ENCODE assay signal across 10 cellular contexts in genomic region chr13:110017379-110017778, GRCh38.
DNase-seq lines count a peak whose midpoint lies in the region; ATAC-seq, FAIRE-seq and TF ChIP-seq lines count a peak whose summit lies in the region.
"Had no signal": no experiment of that assay in that cellular context is flagged by ENCODE, and none has a peak within 500 bp of the region (broad histone marks: within the 10 kb centered on the region; RNA-seq: fewer than 3 reads in every experiment).

No MANE protein-coding gene starts in this region.

- H2BK12ac ChIP-seq in trophoblast cell (ENCODE audit: low read length): no peak overlapping the region

- H2AFZ ChIP-seq in trophoblast cell (ENCODE audit: insufficient read depth, low read length, poor library complexity): no peak overlapping the region

- peaks cover 8% of the 10 kb centered on the region for H3K79me1 ChIP-seq in trophoblast cell (ENCODE audit: low read length)

- H3K4me1 Mint-ChIP-seq in CD8-positive, alpha-beta T cell (ENCODE audit: low read depth): no peaks in the 10 kb centered on the region

- H3K9me3 Mint-ChIP-seq in CD8-positive, alpha-beta T cell: no peaks in the 10 kb centered on the region

- no peak overlapping the region for H3K18ac ChIP-seq in trophoblast cell (ENCODE audit: low read length)

- intact Hi-C loops in CD8-positive, alpha-beta T cell (cut with DNase I, micrococcal nuclease): no loop called here

- no peak overlapping the region for H2BK120ac ChIP-seq in trophoblast cell (ENCODE audit: insufficient read depth, low read length, poor library complexity)

- H2AK5ac ChIP-seq in trophoblast cell (ENCODE audit: low read length): no peak overlapping the region

- POLR2A ChIA-PET in CD8-positive, alpha-beta T cell (lab: Charles Lee): no interaction called here

- H3K14ac ChIP-seq in trophoblast cell (ENCODE audit: low read length): no peak overlapping the region

- no peak overlapping the region for H3K4ac ChIP-seq in trophoblast cell (ENCODE audit: low read depth, low read length)

- H3K4me1 ChIP-seq in RWPE2 (ENCODE audit: insufficient read depth, poor library complexity, severe bottlenecking): peaks cover 57% of the 10 kb centered on the region
- H3K4me1 ChIP-seq in trophoblast cell (ENCODE audit: control insufficient read depth in 1 of 2, insufficient read depth in 2 of 2, low read length in 2 of 2): peaks cover 9 to 12% of the 10 kb centered on the region in 2 experiments
- no peaks in the 10 kb centered on the region for H3K4me1 ChIP-seq in CD8-positive, alpha-beta T cell (ENCODE audit: insufficient read depth, low read length)

- no peak overlapping the region for H3K9ac ChIP-seq in trophoblast cell (ENCODE audit: low read length)

- peak; percentile 86 for ATAC-seq in RWPE2 (ENCODE audit: low read depth)
- ATAC-seq in GM18870 (IDR thresholded peaks at IDR 0.05; ENCODE audit: unreplicated experiment): no peak
- ATAC-seq in CD8-positive, alpha-beta T cell: no peak

- no peak overlapping the region for H3K23ac ChIP-seq in trophoblast cell (ENCODE audit: low read length)

- no peaks in the 10 kb centered on the region for H3K27me3 ChIP-seq in RWPE2 (ENCODE audit: insufficient read depth, poor library complexity, severe bottlenecking)
- no peaks in the 10 kb centered on the region for H3K27me3 ChIP-seq in trophoblast cell (ENCODE audit: insufficient read depth, low read length)
- H3K27me3 ChIP-seq in CD8-positive, alpha-beta T cell (ENCODE audit: insufficient read depth, low read length): no peaks in the 10 kb centered on the region

- H3K36me3 ChIP-seq in RWPE2 (ENCODE audit: low read depth) (no peaks in the 10 kb centered on the region), trophoblast cell (ENCODE audit: control insufficient read depth in 1 of 2, insufficient read depth in 2 of 2, low read length in 2 of 2) (no peaks in the 10 kb centered on the region)
- no peaks in the 10 kb centered on the region for H3K36me3 ChIP-seq in CD8-positive, alpha-beta T cell (ENCODE audit: insufficient read depth, low read length)

- no peaks in the 10 kb centered on the region for H3K36me3 Mint-ChIP-seq in CD8-positive, alpha-beta T cell

- FAIRE-seq in GM12891 (lab: Jason Lieb, UNC): no peak

- no peak overlapping the region for H3K4me3 Mint-ChIP-seq in CD8-positive, alpha-beta T cell

- H3K79me2 ChIP-seq in trophoblast cell (ENCODE audit: control insufficient read depth, insufficient read depth, low read length, poor library complexity): no peaks in the 10 kb centered on the region

- TF ChIP-seq POLR2A in GM12891 (IDR thresholded peaks at IDR 0.05; ENCODE audit: low read depth, low read length): no peak

- no peak overlapping the region for H3K4me2 ChIP-seq in trophoblast cell (ENCODE audit: low read length)

- CTCF ChIA-PET in CD8-positive, alpha-beta T cell (lab: Charles Lee): no interaction called here

- no peak overlapping the region for H3K4me3 ChIP-seq in RWPE2 (ENCODE audit: severe bottlenecking)
- no peak overlapping the region for H3K4me3 ChIP-seq in fibroblast of mammary gland (ENCODE audit: control insufficient read depth, low read depth, low read length)
- no peak overlapping the region for H3K4me3 ChIP-seq in trophoblast cell (ENCODE audit: low read depth, low read length)
- no peak overlapping the region for H3K4me3 ChIP-seq in CD8-positive, alpha-beta T cell (ENCODE audit: low read depth, low read length)

- H3K9me3 ChIP-seq in RWPE2 (ENCODE audit: severe bottlenecking) (no peaks in the 10 kb centered on the region), trophoblast cell (ENCODE audit: insufficient read depth, low read depth, low read length) (no peaks in the 10 kb centered on the region)
- H3K9me3 ChIP-seq in CD8-positive, alpha-beta T cell (ENCODE audit: low read length): no peaks in the 10 kb centered on the region

- WGBS in trophoblast cell (ENCODE audit: extremely low coverage, insufficient coverage, insufficient read length): no CpG with 5 or more reads among the region's 7 CpGs

- peak overlapping the region; percentile 99 for H3K27ac ChIP-seq in RWPE2 (ENCODE audit: poor library complexity, severe bottlenecking)
- peak overlapping the region; percentile 37 for H3K27ac ChIP-seq in trophoblast cell (ENCODE audit: low read depth, low read length)
- H3K27ac ChIP-seq in CD8-positive, alpha-beta T cell (ENCODE audit: low read depth, low read length): no peak overlapping the region

- no peak overlapping the region for H2BK5ac ChIP-seq in trophoblast cell (ENCODE audit: low read depth, low read length, poor library complexity)

- DNase-seq in ELR (ENCODE audit: low read depth) (peak; percentile 98), RWPE2 (ENCODE audit: low spot score) (peak; percentile 84), fibroblast of mammary gland (ENCODE audit: low read depth) (peak; percentile 93), trophoblast cell (peak; percentile 61 to 71), GM12891 (ENCODE audit: insufficient read length, low spot score) (no peak)
- DNase-seq in activated CD4-positive, CD25-positive, alpha-beta regulatory T cell treated with anti-CD3 and anti-CD28 coated beads, Interleukin-2, amount 50 U/mL, for 72 hours: no peak
- no peak for DNase-seq in CD8-positive, alpha-beta T cell
- DNase-seq: NCI-H1105 treated with DMSO at 0.1 percent for 48 hours, nucleus accumbens had no signal

- H3K27me3 Mint-ChIP-seq in CD8-positive, alpha-beta T cell (ENCODE audit: low read depth): peaks cover 2% of the 10 kb centered on the region

- no peak for TF ChIP-seq CTCF in RWPE2 (IDR thresholded peaks at IDR 0.05; ENCODE audit: poor library complexity, severe bottlenecking)
- TF ChIP-seq CTCF in fibroblast of mammary gland (conservative IDR thresholded peaks at IDR 0.05; ENCODE audit: control insufficient read depth, insufficient read depth, low read depth, low read length): no peak
- no peak for TF ChIP-seq CTCF in CD8-positive, alpha-beta T cell (IDR thresholded peaks at IDR 0.05)

- no peak overlapping the region for H4K12ac ChIP-seq in trophoblast cell (ENCODE audit: low read depth, low read length)

- no peak overlapping the region for H4K91ac ChIP-seq in trophoblast cell (ENCODE audit: low read depth, low read length)

- no peak overlapping the region for H4K8ac ChIP-seq in trophoblast cell (ENCODE audit: low read depth, low read length)

- no peak overlapping the region for H3K27ac Mint-ChIP-seq in CD8-positive, alpha-beta T cell

TF ChIP-seq in GM12891, 5 proteins besides CTCF, POLR2A, EP300 and RAD21:
- TF ChIP-seq TAF1 (IDR thresholded peaks at IDR 0.05; ENCODE audit: low read depth, low read length) (no peak), SPI1 (IDR thresholded peaks at IDR 0.05; ENCODE audit: low read depth, low read length) (no peak), PAX5 (IDR thresholded peaks at IDR 0.05; ENCODE audit: insufficient read depth, low read length, severe bottlenecking) (no peak), POLR2AphosphoS5 (IDR thresholded peaks at IDR 0.05; ENCODE audit: low read depth, low read length) (no peak), POU2F2 (IDR thresholded peaks at IDR 0.05; ENCODE audit: low read depth, low read length) (no peak)

Comparison
In these comparisons a context has a peak if more than half of its experiments do, and no peak if none do; other contexts are left out.
1. DNase-seq: peak in ELR (single experiment), RWPE2 (single experiment), fibroblast of mammary gland (single experiment) and trophoblast cell (2 of 2); none in activated CD4-positive, CD25-positive, alpha-beta regulatory T cell treated with anti-CD3 and anti-CD28 coated beads, Interleukin-2, amount 50 U/mL, for 72 hours (single experiment), GM12891 (single experiment) and CD8-positive, alpha-beta T cell (0 of 7).